ENCODE assay signal across 15 cellular contexts in genomic region chr19:11160119-11160768, GRCh38. TPM values are rescaled to one million over a fixed set of nuclear protein-coding genes. Genes with fewer than 3 reads are reported as not detected.
A peak's percentile ranks its signal among the peaks of the same experiment; 100 is the strongest.
DNase-seq lines count a peak whose midpoint lies in the region; ATAC-seq and TF ChIP-seq lines count a peak whose summit lies in the region.
"Had no signal": no experiment of that assay in that cellular context is flagged by ENCODE, and none has a peak within 500 bp of the region (broad histone marks: within the 10 kb centered on the region; RNA-seq: fewer than 3 reads in every experiment).

No MANE protein-coding gene starts in this region.

- no peak overlapping the region for H3K4me3 ChIP-seq in left lung
- H3K4me3 ChIP-seq in thyroid gland (replicated peaks in 1 of 3) = no peak overlapping the region
- H3K4me3 ChIP-seq: cardiac muscle cell had no signal

- TF ChIP-seq POLR2A in thyroid gland (IDR thresholded peaks at IDR 0.05) = no peak

- H3K4me1 ChIP-seq in left lung (peaks cover 2 to 46% of the 10 kb centered on the region in 2 donors), thyroid gland (peaks cover 25 to 30% of the 10 kb centered on the region in 2 donors)

- no peaks in the 10 kb centered on the region for H3K36me3 ChIP-seq in left lung
- H3K36me3 ChIP-seq in thyroid gland = no peaks in the 10 kb centered on the region
- H3K36me3 ChIP-seq: cardiac muscle cell had no signal

- DNase-seq in DMS 273 (lab: John Stamatoyannopoulos, UW; ENCODE audit: unreplicated experiment) (peak; percentile 50), DMS 273 treated with DMSO at 0.1 percent for 48 hours (lab: John Stamatoyannopoulos, UW) (no peak), dermis blood vessel endothelial cell (peak; percentile 48), left lung (no peak), thyroid gland (no peak), DMS79 (lab: John Stamatoyannopoulos, UW) (no peak)
- no peak for DNase-seq in activated T-cell treated with anti-CD3 and anti-CD28 coated beads, Interleukin-2, amount 50 U/mL, for 1 hour
- DNase-seq: activated CD4-positive, alpha-beta T cell treated with anti-CD3 and anti-CD28 coated beads, Interleukin-2, amount 50 U/mL, for 4 hours; activated gamma-delta T cell; CD8-positive, alpha-beta T cell; NCI-H446 had no signal

- H3K9me3 ChIP-seq in left lung (peaks cover 0 to 4% of the 10 kb centered on the region in 2 donors), thyroid gland (no peaks in the 10 kb centered on the region)

- H3K27ac ChIP-seq in left lung (peak overlapping the region; percentile 56 to 58), thyroid gland (peak overlapping the region; percentile 15 to 94 (median 44))
- H3K27ac ChIP-seq: 22Rv1 had no signal

- ATAC-seq in left lung = no peak
- no peak for ATAC-seq in HG03139 (IDR thresholded peaks at IDR 0.05; ENCODE audit: unreplicated experiment)
- ATAC-seq: CD8-positive, alpha-beta T cell; HCT116 had no signal

- WGBS in thyroid gland, 2 donors = 54 to 61% methylated on average over 7 of the region's 7 CpGs

- intact Hi-C loops in left lung (cut with DNase I) (no loop called here), thyroid gland (cut with DNase I) (no loop called here)

- no peak for TF ChIP-seq CTCF in left lung (IDR thresholded peaks at IDR 0.05)
- TF ChIP-seq CTCF in thyroid gland (IDR thresholded peaks at IDR 0.05) = no peak

- H3K27me3 ChIP-seq in left lung (no peaks in the 10 kb centered on the region), thyroid gland (no peaks in the 10 kb centered on the region)
- H3K27me3 ChIP-seq: cardiac muscle cell had no signal

RNA-seq across cellular contexts. Expression of gene SPC24, which starts 4.7 kb away (rescaled TPM):
- total RNA-seq in dermis blood vessel endothelial cell (23.1 and 88.9 TPM in 2 replicates), left lung (10 to 100 TPM in 1 of 2 donors, 1 to 10 TPM in 1; 5.4 to 12.1 TPM), thyroid gland (1 to 10 TPM in 1 of 4 donors, under 1 TPM in 2, not detected in 1; 0.24 to 1.1 (median 0.78) TPM)

RNA-seq across cellular contexts. Expression of gene KANK2, which starts 37.1 kb away (rescaled TPM):
- total RNA-seq in dermis blood vessel endothelial cell (102 and 108 TPM in 2 replicates), left lung (100 to 1,000 TPM; 179 to 194 TPM), thyroid gland (100 to 1,000 TPM; 177 to 241 (median 222) TPM)

Comparison
In these comparisons a context has a peak if more than half of its experiments do, and no peak if none do; other contexts are left out.
1. DNase-seq: peak in DMS 273 (single experiment) and dermis blood vessel endothelial cell (single experiment); none in DMS 273 treated with DMSO at 0.1 percent for 48 hours (single experiment), left lung (0 of 2), thyroid gland (0 of 2), DMS79 (single experiment) and activated T-cell treated with anti-CD3 and anti-CD28 coated beads, Interleukin-2, amount 50 U/mL, for 1 hour (single experiment).